16 cellular contexts compared by ENCODE assay signal in the genomic region with DNA sequence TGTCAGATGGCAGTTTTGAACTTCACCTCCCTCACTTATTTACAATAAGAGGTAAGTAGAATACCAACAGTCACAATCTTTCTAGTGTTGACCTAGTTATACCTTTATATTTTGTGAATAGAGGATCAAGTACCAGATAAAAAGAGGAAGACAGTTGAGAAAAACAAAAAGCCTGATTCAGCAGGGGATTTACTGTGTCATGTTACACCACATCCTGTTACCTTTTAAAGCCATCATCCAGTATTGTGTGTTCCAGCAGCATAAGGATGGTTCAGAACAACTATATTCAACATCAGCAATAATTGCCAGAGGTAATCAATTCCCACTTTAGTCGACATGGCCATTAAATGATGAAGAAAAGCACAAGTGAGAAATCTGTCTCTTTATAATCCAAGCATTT. TPM values are rescaled to one million over a fixed set of nuclear protein-coding genes. Genes with fewer than 3 reads are reported as not detected.
DNase-seq lines count a peak whose midpoint lies in the region; FAIRE-seq and TF ChIP-seq lines count a peak whose summit lies in the region.
"Had no signal": no experiment of that assay in that cellular context is flagged by ENCODE, and none has a peak within 500 bp of the region (broad histone marks: within the 10 kb centered on the region; RNA-seq: fewer than 3 reads in every experiment).

No MANE protein-coding gene starts in this region.

- H3K4me2 ChIP-seq in mammary epithelial cell (ENCODE audit: insufficient read depth, low read depth, low read length), result no peak overlapping the region

- H3K4me3 ChIP-seq in mammary epithelial cell (replicated peaks in 1 of 3; ENCODE audit: insufficient read depth in 1 of 3, low read depth in 2 of 3, low read length in 3 of 3), result no peak overlapping the region
- H3K4me3 ChIP-seq: ascending aorta, lung had no signal

- H3K36me3 ChIP-seq in mammary epithelial cell (ENCODE audit: insufficient read depth, low read length), result no peaks in the 10 kb centered on the region
- H3K36me3 ChIP-seq: ascending aorta had no signal

- no peaks in the 10 kb centered on the region for H3K36me3 Mint-ChIP-seq in activated CD4-positive, alpha-beta memory T cell treated with anti-CD3 and anti-CD28 coated beads, Interleukin-2, amount 10 ng/mL, durations not matched to agents 7 days and 5 days (ENCODE audit: low read depth)
- H3K36me3 Mint-ChIP-seq in activated CD4-positive, alpha-beta memory T cell treated with anti-CD3 and anti-CD28 coated beads for 36 hours, result no peaks in the 10 kb centered on the region
- H3K36me3 Mint-ChIP-seq: stimulated activated effector memory CD8-positive, alpha-beta T cell treated with anti-CD3 and anti-CD28 coated beads, Interleukin-12 subunit alpha, Interleukin-12 subunit beta, amount 100 ng/mL, for 72 hours had no signal

- H3K9ac ChIP-seq in mammary epithelial cell (ENCODE audit: insufficient read depth, low read length), result no peak overlapping the region

- intact Hi-C loops in activated CD4-positive, alpha-beta memory T cell treated with anti-CD3 and anti-CD28 coated beads for 36 hours (cut with micrococcal nuclease), result no loop called here
- intact Hi-C loops in mammary epithelial cell (cut with micrococcal nuclease), result no loop called here

- CTCF ChIA-PET in activated CD4-positive, alpha-beta memory T cell treated with anti-CD3 and anti-CD28 coated beads, Interleukin-2, amount 10 ng/mL, durations not matched to agents 7 days and 5 days (lab: Charles Lee), result no interaction called here
- CTCF ChIA-PET in activated CD4-positive, alpha-beta memory T cell treated with anti-CD3 and anti-CD28 coated beads for 36 hours (lab: Charles Lee), result no interaction called here
- CTCF ChIA-PET in mammary epithelial cell (lab: Charles Lee; ENCODE audit: low non-redundant PET), result no interaction called here

- in situ Hi-C loops in mammary epithelial cell (cut with MboI; ENCODE audit: low sequenced_read_pairs in 2 of 2), result no loop called here

- H3K79me2 ChIP-seq in mammary epithelial cell (ENCODE audit: insufficient read depth, low read length), result no peaks in the 10 kb centered on the region

- no peaks in the 10 kb centered on the region for H3K9me3 ChIP-seq in mammary epithelial cell (replicated peaks; ENCODE audit: insufficient read depth, low read length)
- H3K9me3 ChIP-seq: ascending aorta had no signal

- H3K27ac Mint-ChIP-seq in activated CD4-positive, alpha-beta memory T cell treated with anti-CD3 and anti-CD28 coated beads, Interleukin-2, amount 10 ng/mL, durations not matched to agents 7 days and 5 days, result peak overlapping the region; percentile 4
- H3K27ac Mint-ChIP-seq in activated CD4-positive, alpha-beta memory T cell treated with anti-CD3 and anti-CD28 coated beads for 36 hours, result no peak overlapping the region
- H3K27ac Mint-ChIP-seq: stimulated activated effector memory CD8-positive, alpha-beta T cell treated with anti-CD3 and anti-CD28 coated beads, Interleukin-12 subunit alpha, Interleukin-12 subunit beta, amount 100 ng/mL, for 72 hours had no signal

- no peaks in the 10 kb centered on the region for H4K20me1 ChIP-seq in mammary epithelial cell (ENCODE audit: insufficient read depth, low read length)

- H3K9me3 Mint-ChIP-seq in activated CD4-positive, alpha-beta memory T cell treated with anti-CD3 and anti-CD28 coated beads, Interleukin-2, amount 10 ng/mL, durations not matched to agents 7 days and 5 days, result peaks cover 10% of the 10 kb centered on the region
- H3K9me3 Mint-ChIP-seq in activated CD4-positive, alpha-beta memory T cell treated with anti-CD3 and anti-CD28 coated beads for 36 hours, result peaks cover 3% of the 10 kb centered on the region

- BruUV-seq in mammary epithelial cell (replicated peaks; lab: Mats Ljungman, UMichigan), result TSS peak; percentile 82

- H2AFZ ChIP-seq in mammary epithelial cell (ENCODE audit: low read depth, low read length), result peak overlapping the region; percentile 1

- peaks cover 25% of the 10 kb centered on the region for H3K4me1 ChIP-seq in mammary epithelial cell (ENCODE audit: insufficient read depth, low read length)
- H3K4me1 ChIP-seq: ascending aorta had no signal

- no peak overlapping the region for H3K4me3 Mint-ChIP-seq in activated CD4-positive, alpha-beta memory T cell treated with anti-CD3 and anti-CD28 coated beads, Interleukin-2, amount 10 ng/mL, durations not matched to agents 7 days and 5 days
- H3K4me3 Mint-ChIP-seq in activated CD4-positive, alpha-beta memory T cell treated with anti-CD3 and anti-CD28 coated beads for 36 hours, result no peak overlapping the region
- H3K4me3 Mint-ChIP-seq: stimulated activated effector memory CD8-positive, alpha-beta T cell treated with anti-CD3 and anti-CD28 coated beads, Interleukin-12 subunit alpha, Interleukin-12 subunit beta, amount 100 ng/mL, for 72 hours had no signal

- TF ChIP-seq CTCF in mammary epithelial cell (conservative IDR thresholded peaks at IDR 0.05 in 1 of 2, IDR thresholded peaks at IDR 0.05 in 1 of 2; ENCODE audit: extremely low read depth in 1 of 2, insufficient read depth in 1 of 2, low read depth in 1 of 2, low read length in 2 of 2), result no peak

- POLR2A ChIA-PET in activated CD4-positive, alpha-beta memory T cell treated with anti-CD3 and anti-CD28 coated beads, Interleukin-2, amount 10 ng/mL, durations not matched to agents 7 days and 5 days (lab: Charles Lee), result no interaction called here
- POLR2A ChIA-PET in activated CD4-positive, alpha-beta memory T cell treated with anti-CD3 and anti-CD28 coated beads for 36 hours (lab: Charles Lee), result no interaction called here

- 95% methylated on average over 1 of the region's 1 CpG for WGBS in mammary epithelial cell (ENCODE audit: low coverage, missing lambda C conversion rate)

- peak overlapping the region; percentile 77 for H3K27ac ChIP-seq in mammary epithelial cell (ENCODE audit: insufficient read depth, low read depth, low read length)
- H3K27ac ChIP-seq: ascending aorta had no signal

- no peak for DNase-seq in activated CD4-positive, alpha-beta memory T cell treated with anti-CD3 and anti-CD28 coated beads, Interleukin-2, amount 10 ng/mL, durations not matched to agents 7 days and 5 days
- DNase-seq in activated CD4-positive, alpha-beta memory T cell treated with anti-CD3 and anti-CD28 coated beads for 36 hours, result no peak
- DNase-seq in NCI-H1436 (lab: John Stamatoyannopoulos, UW) (peak; percentile 27), mammary epithelial cell (peak; percentile 71), urothelium cell line (ENCODE audit: low spot score) (no peak), D341Med (ENCODE audit: low spot score) (no peak)
- DNase-seq in activated naive CD4-positive, alpha-beta T cell treated with anti-CD3 and anti-CD28 coated beads, Interleukin-2, amount 50 U/mL, for 16 hours, result no peak
- DNase-seq in stimulated activated CD4-positive, alpha-beta T cell treated with anti-CD3 and anti-CD28 coated beads, Interleukin-12 subunit alpha, Interleukin-12 subunit beta, amount 100 ng/mL, for 4 hours, result no peak
- DNase-seq: activated T-cell treated with anti-CD3 and anti-CD28 coated beads for 4 hours; effector memory CD4-positive, alpha-beta T cell; NCI-H187 had no signal

- dilution Hi-C loops in mammary epithelial cell (cut with HindIII; ENCODE audit: low sequenced_read_pairs), result no loop called here

- H3K27me3 Mint-ChIP-seq in activated CD4-positive, alpha-beta memory T cell treated with anti-CD3 and anti-CD28 coated beads, Interleukin-2, amount 10 ng/mL, durations not matched to agents 7 days and 5 days, result no peaks in the 10 kb centered on the region
- H3K27me3 Mint-ChIP-seq in activated CD4-positive, alpha-beta memory T cell treated with anti-CD3 and anti-CD28 coated beads for 36 hours, result no peaks in the 10 kb centered on the region

- H3K27me3 ChIP-seq in mammary epithelial cell (ENCODE audit: insufficient read depth, low read length), result no peaks in the 10 kb centered on the region
- H3K27me3 ChIP-seq: ascending aorta had no signal

- H3K4me1 Mint-ChIP-seq in activated CD4-positive, alpha-beta memory T cell treated with anti-CD3 and anti-CD28 coated beads, Interleukin-2, amount 10 ng/mL, durations not matched to agents 7 days and 5 days, result peaks cover 19% of the 10 kb centered on the region
- no peaks in the 10 kb centered on the region for H3K4me1 Mint-ChIP-seq in activated CD4-positive, alpha-beta memory T cell treated with anti-CD3 and anti-CD28 coated beads for 36 hours (ENCODE audit: low read depth)
- H3K4me1 Mint-ChIP-seq: stimulated activated effector memory CD8-positive, alpha-beta T cell treated with anti-CD3 and anti-CD28 coated beads, Interleukin-12 subunit alpha, Interleukin-12 subunit beta, amount 100 ng/mL, for 72 hours had no signal

- FAIRE-seq in urothelium cell line (lab: Jason Lieb, UNC), result peak; percentile 35
- FAIRE-seq: G401.6 had no signal

RNA-seq across cellular contexts. Expression of a gene that starts 21.3 kb away (rescaled TPM):
- total RNA-seq in activated CD4-positive, alpha-beta memory T cell treated with anti-CD3 and anti-CD28 coated beads, Interleukin-2, amount 10 ng/mL, durations not matched to agents 7 days and 5 days, result not detected
- not detected for total RNA-seq in activated CD4-positive, alpha-beta memory T cell treated with anti-CD3 and anti-CD28 coated beads for 36 hours
- under 1 TPM in 1 of 2 donors, not detected in 1; 0.17 TPM for total RNA-seq in mammary epithelial cell
- polyA plus RNA-seq in mammary epithelial cell, result 0.06 TPM
- not detected for polyA minus RNA-seq in mammary epithelial cell
- total RNA-seq: ascending aorta, posterior vena cava had no signal

RNA-seq across cellular contexts. Expression of a gene that starts 38.0 kb away (rescaled TPM):
- total RNA-seq in activated CD4-positive, alpha-beta memory T cell treated with anti-CD3 and anti-CD28 coated beads, Interleukin-2, amount 10 ng/mL, durations not matched to agents 7 days and 5 days, result not detected
- not detected for total RNA-seq in activated CD4-positive, alpha-beta memory T cell treated with anti-CD3 and anti-CD28 coated beads for 36 hours
- total RNA-seq in mammary epithelial cell, result not detected
- not detected for polyA plus RNA-seq in mammary epithelial cell
- polyA minus RNA-seq in mammary epithelial cell, result not detected
- total RNA-seq: ascending aorta, lung, posterior vena cava had no signal

RNA-seq across cellular contexts. Expression of a gene that starts 54.0 kb away (rescaled TPM):
- total RNA-seq in activated CD4-positive, alpha-beta memory T cell treated with anti-CD3 and anti-CD28 coated beads, Interleukin-2, amount 10 ng/mL, durations not matched to agents 7 days and 5 days, result not detected
- not detected for total RNA-seq in activated CD4-positive, alpha-beta memory T cell treated with anti-CD3 and anti-CD28 coated beads for 36 hours
- 10 to 100 TPM; 11.7 to 43.3 TPM for total RNA-seq in mammary epithelial cell
- polyA plus RNA-seq in mammary epithelial cell, result 25.3 TPM
- 15.2 TPM for polyA minus RNA-seq in mammary epithelial cell

Comparison
In these comparisons a context has a peak if more than half of its experiments do, and no peak if none do; other contexts are left out.
1. DNase-seq: peak in NCI-H1436 (single experiment) and mammary epithelial cell (single experiment); none in activated CD4-positive, alpha-beta memory T cell treated with anti-CD3 and anti-CD28 coated beads, Interleukin-2, amount 10 ng/mL, durations not matched to agents 7 days and 5 days (single experiment), activated CD4-positive, alpha-beta memory T cell treated with anti-CD3 and anti-CD28 coated beads for 36 hours (single experiment), urothelium cell line (single experiment), D341Med (single experiment), activated naive CD4-positive, alpha-beta T cell treated with anti-CD3 and anti-CD28 coated beads, Interleukin-2, amount 50 U/mL, for 16 hours (single experiment) and stimulated activated CD4-positive, alpha-beta T cell treated with anti-CD3 and anti-CD28 coated beads, Interleukin-12 subunit alpha, Interleukin-12 subunit beta, amount 100 ng/mL, for 4 hours (single experiment).
2. RNA of a gene that starts 54.0 kb away (total RNA-seq): 11.7 to 43.3 TPM in mammary epithelial cell; not detected in activated CD4-positive, alpha-beta memory T cell treated with anti-CD3 and anti-CD28 coated beads, Interleukin-2, amount 10 ng/mL, durations not matched to agents 7 days and 5 days and not detected in activated CD4-positive, alpha-beta memory T cell treated with anti-CD3 and anti-CD28 coated beads for 36 hours; every median in the first group is over 10 times any median in the second.